Comparison of ENCODE assay signal across 17 cellular contexts in genomic region chr4:176778063-176778462, GRCh38. TPM values are rescaled to one million over a fixed set of nuclear protein-coding genes. Genes with fewer than 3 reads are reported as not detected.
DNase-seq lines count a peak whose midpoint lies in the region; ATAC-seq and TF ChIP-seq lines count a peak whose summit lies in the region.
"Had no signal": no experiment of that assay in that cellular context is flagged by ENCODE, and none has a peak within 500 bp of the region (broad histone marks: within the 10 kb centered on the region; RNA-seq: fewer than 3 reads in every experiment).

No MANE protein-coding gene starts in this region.

- in situ Hi-C loops in astrocyte of the spinal cord (cut with HindIII; ENCODE audit: low sequenced_read_pairs) = loop anchor here (25.0 kb wide), 1 partner anchor 391 kb away; no protein-coding TSS in a partner anchor

- intact Hi-C loops in sciatic nerve (cut with DNase I) = no loop called here

- DNase-seq in A172 (ENCODE audit: low spot score) (peak; percentile 53), M059J (ENCODE audit: low read depth) (peak; percentile 59), astrocyte of the spinal cord (ENCODE audit: low read depth, low spot score) (peak; percentile 80), glomerular visceral epithelial cell (ENCODE audit: extremely low spot score) (peak; percentile 44), NCI-H2171 (lab: John Stamatoyannopoulos, UW) (no peak), NCI-H1694 (lab: John Stamatoyannopoulos, UW) (no peak), sciatic nerve (ENCODE audit: low spot score) (no peak)
- DNase-seq: activated gamma-delta T cell; Caco-2; H7; NCI-H187; NCI-H82; occipital lobe; SHP77 treated with DMSO at 0.1 percent for 48 hours; stimulated activated CD4-positive, alpha-beta T cell treated with anti-CD3 and anti-CD28 coated beads, Interleukin-12 subunit alpha, Interleukin-12 subunit beta, amount 100 ng/mL, for 4 hours had no signal

- no peak for TF ChIP-seq CTCF in astrocyte of the spinal cord (IDR thresholded peaks at IDR 0.05; ENCODE audit: low read depth, low read length)

- no peak overlapping the region for H3K4me3 ChIP-seq in astrocyte of the spinal cord (ENCODE audit: low read depth, low read length)

- no peak for ATAC-seq in HG02642 (IDR thresholded peaks at IDR 0.05; ENCODE audit: poor library complexity, unreplicated experiment)
- no peak for ATAC-seq in sciatic nerve

RNA-seq across cellular contexts. Expression of gene VEGFC, which starts 14.7 kb away (rescaled TPM):
- total RNA-seq in A172 (2014; rRNA removed; shearing (Covaris generic)) = 39.3 and 42.8 TPM in 2 replicates
- 54.5 and 80.4 TPM in 2 replicates for total RNA-seq in M059J (2014; rRNA removed; shearing (Covaris generic))
- 17.0 TPM for total RNA-seq in sciatic nerve
- total RNA-seq: activated CD8-positive, alpha-beta memory T cell treated with anti-CD3 and anti-CD28 coated beads for 36 hours; Caco-2 had no signal

Comparison
In these comparisons a context has a peak if more than half of its experiments do, and no peak if none do; other contexts are left out.
1. DNase-seq: peak in A172 (single experiment), M059J (single experiment), astrocyte of the spinal cord (single experiment) and glomerular visceral epithelial cell (single experiment); none in NCI-H2171 (single experiment), NCI-H1694 (single experiment) and sciatic nerve (single experiment).